In the genomic region with DNA sequence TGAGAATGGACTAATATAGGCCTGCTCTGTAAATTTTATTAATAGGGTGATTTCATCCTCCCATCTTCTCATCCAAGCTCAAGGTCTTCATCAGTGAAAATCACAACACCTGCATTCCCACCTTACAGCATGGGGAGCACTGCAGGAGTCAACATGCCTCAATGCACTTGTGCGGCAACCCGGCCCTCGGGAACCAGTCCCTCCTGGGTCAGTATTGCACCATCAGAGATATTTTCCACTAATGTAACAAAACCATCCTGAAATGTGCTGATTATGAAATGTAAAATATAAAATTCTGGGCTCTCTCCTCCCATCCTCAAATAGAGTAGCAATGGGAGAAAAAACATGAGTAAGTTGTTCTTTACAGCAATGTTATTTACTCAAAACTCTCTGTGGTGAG, we compare ENCODE assay signal across 13 cellular contexts. TPM values are rescaled to one million over a fixed set of nuclear protein-coding genes. Genes with fewer than 3 reads are reported as not detected.
DNase-seq lines count a peak whose midpoint lies in the region; ATAC-seq and TF ChIP-seq lines count a peak whose summit lies in the region.
"Had no signal": no experiment of that assay in that cellular context is flagged by ENCODE, and none has a peak within 500 bp of the region (broad histone marks: within the 10 kb centered on the region; RNA-seq: fewer than 3 reads in every experiment).

No MANE protein-coding gene starts in this region.

- TF ChIP-seq CTCF in WTC11 (IDR thresholded peaks at IDR 0.05) (no peak), brain (conservative IDR thresholded peaks at IDR 0.05) (no peak)

- H3K27ac Mint-ChIP-seq in WTC11, result peak overlapping the region; percentile 87
- peak overlapping the region in 3 of 5 experiments; percentile 33 to 75 (median 43) for H3K27ac Mint-ChIP-seq in brain
- peak overlapping the region; percentile 72 for H3K27ac Mint-ChIP-seq in stimulated activated memory B cell treated with anti-CD40 and anti-IgM and Interleukin-4, amounts not matched to agents 10 μg/mL and 1 μg/mL and 100 μg/mL, for 72 hours
- no peak overlapping the region for H3K27ac Mint-ChIP-seq in activated CD4-positive, alpha-beta memory T cell treated with anti-CD3 and anti-CD28 coated beads, Interleukin-2, amount 10 ng/mL, durations not matched to agents 7 days and 5 days
- H3K27ac Mint-ChIP-seq in immature natural killer cell, result no peak overlapping the region
- H3K27ac Mint-ChIP-seq: CD14-positive monocyte had no signal

- POLR2A ChIA-PET in WTC11 (lab: Charles Lee), result no interaction called here
- POLR2A ChIA-PET in activated CD4-positive, alpha-beta memory T cell treated with anti-CD3 and anti-CD28 coated beads, Interleukin-2, amount 10 ng/mL, durations not matched to agents 7 days and 5 days (lab: Charles Lee), result no interaction called here

- no peak for ATAC-seq in WTC11
- no peak for ATAC-seq in stimulated activated memory B cell treated with anti-CD40 and anti-IgM and Interleukin-4, amounts not matched to agents 10 μg/mL and 1 μg/mL and 100 μg/mL, for 72 hours
- ATAC-seq: HepG2 had no signal

- peaks cover 87% of the 10 kb centered on the region for H3K4me1 Mint-ChIP-seq in WTC11
- H3K4me1 Mint-ChIP-seq in brain, result peaks cover 53% of the 10 kb centered on the region
- peaks cover 76% of the 10 kb centered on the region for H3K4me1 Mint-ChIP-seq in stimulated activated memory B cell treated with anti-CD40 and anti-IgM and Interleukin-4, amounts not matched to agents 10 μg/mL and 1 μg/mL and 100 μg/mL, for 72 hours
- H3K4me1 Mint-ChIP-seq in activated CD4-positive, alpha-beta memory T cell treated with anti-CD3 and anti-CD28 coated beads, Interleukin-2, amount 10 ng/mL, durations not matched to agents 7 days and 5 days, result peaks cover 30% of the 10 kb centered on the region
- peaks cover 6 to 42% of the 10 kb centered on the region in 2 donors for H3K4me1 Mint-ChIP-seq in immature natural killer cell

- H3K9me3 Mint-ChIP-seq in WTC11, result no peaks in the 10 kb centered on the region
- H3K9me3 Mint-ChIP-seq in brain, result peaks cover 0 to 4% (median 0%) of the 10 kb centered on the region in 5 experiments
- H3K9me3 Mint-ChIP-seq in stimulated activated memory B cell treated with anti-CD40 and anti-IgM and Interleukin-4, amounts not matched to agents 10 μg/mL and 1 μg/mL and 100 μg/mL, for 72 hours, result no peaks in the 10 kb centered on the region
- H3K9me3 Mint-ChIP-seq in activated CD4-positive, alpha-beta memory T cell treated with anti-CD3 and anti-CD28 coated beads, Interleukin-2, amount 10 ng/mL, durations not matched to agents 7 days and 5 days, result peaks cover 8% of the 10 kb centered on the region
- H3K9me3 Mint-ChIP-seq in immature natural killer cell, result no peaks in the 10 kb centered on the region
- H3K9me3 Mint-ChIP-seq: H9 had no signal

- no peaks in the 10 kb centered on the region for H3K27me3 Mint-ChIP-seq in WTC11 (ENCODE audit: low read depth)
- no peaks in the 10 kb centered on the region for H3K27me3 Mint-ChIP-seq in brain
- H3K27me3 Mint-ChIP-seq in stimulated activated memory B cell treated with anti-CD40 and anti-IgM and Interleukin-4, amounts not matched to agents 10 μg/mL and 1 μg/mL and 100 μg/mL, for 72 hours, result no peaks in the 10 kb centered on the region
- H3K27me3 Mint-ChIP-seq in activated CD4-positive, alpha-beta memory T cell treated with anti-CD3 and anti-CD28 coated beads, Interleukin-2, amount 10 ng/mL, durations not matched to agents 7 days and 5 days, result peaks cover 2% of the 10 kb centered on the region
- peaks cover 0 to 1% (median 0%) of the 10 kb centered on the region in 3 donors for H3K27me3 Mint-ChIP-seq in immature natural killer cell (ENCODE audit: low read depth in 3 of 3)
- H3K27me3 Mint-ChIP-seq: CD4-positive, alpha-beta memory T cell had no signal

- in situ Hi-C loops in G401 (cut with HindIII; ENCODE audit: low sequenced_read_pairs), result no loop called here

- peak; percentile 53 for DNase-seq in G401 (ENCODE audit: low spot score)
- DNase-seq in WTC11 (ENCODE audit: low spot score), result no peak
- DNase-seq in activated CD4-positive, alpha-beta memory T cell treated with anti-CD3 and anti-CD28 coated beads, Interleukin-2, amount 10 ng/mL, durations not matched to agents 7 days and 5 days, result no peak
- DNase-seq in immature natural killer cell, result no peak
- no peak for DNase-seq in NOMO-1 treated with dmso at 0.1 percent for 144 hours (lab: John Stamatoyannopoulos, UW; ENCODE audit: unreplicated experiment)
- DNase-seq: 8988T; CD4-positive, alpha-beta memory T cell; DMS79 treated with DMSO at 0.1 percent for 48 hours; H9 had no signal

- H3K4me3 Mint-ChIP-seq in WTC11 (no peak overlapping the region), brain (no peak overlapping the region), immature natural killer cell (no peak overlapping the region)
- no peak overlapping the region for H3K4me3 Mint-ChIP-seq in stimulated activated memory B cell treated with anti-CD40 and anti-IgM and Interleukin-4, amounts not matched to agents 10 μg/mL and 1 μg/mL and 100 μg/mL, for 72 hours
- H3K4me3 Mint-ChIP-seq in activated CD4-positive, alpha-beta memory T cell treated with anti-CD3 and anti-CD28 coated beads, Interleukin-2, amount 10 ng/mL, durations not matched to agents 7 days and 5 days, result no peak overlapping the region
- H3K4me3 Mint-ChIP-seq: CD14-positive monocyte, H9 had no signal

- CTCF ChIA-PET in WTC11 (lab: Charles Lee), result interaction anchor here (0.5 kb wide), 1 partner anchor 270 kb away, joined by 4 read pairs; no protein-coding TSS in a partner anchor
- CTCF ChIA-PET in activated CD4-positive, alpha-beta memory T cell treated with anti-CD3 and anti-CD28 coated beads, Interleukin-2, amount 10 ng/mL, durations not matched to agents 7 days and 5 days (lab: Charles Lee), result interaction anchor here (1.1 kb wide), 1 partner anchor 71 kb away, joined by 3 read pairs; no protein-coding TSS in a partner anchor

- H3K36me3 Mint-ChIP-seq in WTC11, result peaks cover 5% of the 10 kb centered on the region
- H3K36me3 Mint-ChIP-seq in brain, result peaks cover 21% of the 10 kb centered on the region
- peaks cover 18% of the 10 kb centered on the region for H3K36me3 Mint-ChIP-seq in stimulated activated memory B cell treated with anti-CD40 and anti-IgM and Interleukin-4, amounts not matched to agents 10 μg/mL and 1 μg/mL and 100 μg/mL, for 72 hours
- peaks cover 28% of the 10 kb centered on the region for H3K36me3 Mint-ChIP-seq in activated CD4-positive, alpha-beta memory T cell treated with anti-CD3 and anti-CD28 coated beads, Interleukin-2, amount 10 ng/mL, durations not matched to agents 7 days and 5 days (ENCODE audit: low read depth)
- peaks cover 0 to 4% (median 3%) of the 10 kb centered on the region in 3 donors for H3K36me3 Mint-ChIP-seq in immature natural killer cell

TF ChIP-seq in WTC11, 78 proteins besides CTCF, POLR2A, EP300 and RAD21:
- TF ChIP-seq SMAD4 (CRISPR knock-in tag; IDR thresholded peaks at IDR 0.05), result no peak
- no peak for TF ChIP-seq TP53 (CRISPR knock-in tag; IDR thresholded peaks at IDR 0.05)
- no peak for TF ChIP-seq HMGA2 (CRISPR knock-in tag; IDR thresholded peaks at IDR 0.05)
- TF ChIP-seq NR1H2 (CRISPR knock-in tag; IDR thresholded peaks at IDR 0.05), result no peak
- no peak for TF ChIP-seq ETV6 (CRISPR knock-in tag; IDR thresholded peaks at IDR 0.05)
- no peak for TF ChIP-seq CREM (CRISPR knock-in tag; IDR thresholded peaks at IDR 0.05)

RNA-seq across cellular contexts. Expression of gene USP46, which starts 13.0 kb away (rescaled TPM):
- total RNA-seq in G401 (2014; rRNA removed; shearing (Covaris generic)), result 11.5 and 13.0 TPM in 2 replicates
- total RNA-seq in WTC11 (2021), result 48.1 to 54.1 TPM (median 49.5 TPM) in 3 replicates
- polyA plus RNA-seq in brain (ENCODE audit: insufficient read depth, low read depth, low replicate concordance), result 10.2 TPM
- 10 to 100 TPM; 13.1 to 15.0 TPM for total RNA-seq in activated CD4-positive, alpha-beta memory T cell treated with anti-CD3 and anti-CD28 coated beads, Interleukin-2, amount 10 ng/mL, durations not matched to agents 7 days and 5 days
- polyA plus RNA-seq in immature natural killer cell, result 1 to 10 TPM in 2 of 3 donors, not detected in 1; 2.1 to 3.6 TPM

Comparison
In these comparisons a context has a peak if more than half of its experiments do, and no peak if none do; other contexts are left out.
1. H3K27ac Mint-ChIP-seq: peak in WTC11 (single experiment), brain (3 of 5) and stimulated activated memory B cell treated with anti-CD40 and anti-IgM and Interleukin-4, amounts not matched to agents 10 μg/mL and 1 μg/mL and 100 μg/mL, for 72 hours (single experiment); none in activated CD4-positive, alpha-beta memory T cell treated with anti-CD3 and anti-CD28 coated beads, Interleukin-2, amount 10 ng/mL, durations not matched to agents 7 days and 5 days (single experiment) and immature natural killer cell (0 of 6).